Comparison of ENCODE assay signal across 11 cellular contexts in genomic region chr19:40219721-40220276, GRCh38. TPM values are rescaled to one million over a fixed set of nuclear protein-coding genes. Genes with fewer than 3 reads are reported as not detected.
A peak's percentile ranks its signal among the peaks of the same experiment; 100 is the strongest.
DNase-seq lines count a peak whose midpoint lies in the region; ATAC-seq, FAIRE-seq and TF ChIP-seq lines count a peak whose summit lies in the region.
"Had no signal": no experiment of that assay in that cellular context is flagged by ENCODE, and none has a peak within 500 bp of the region (broad histone marks: within the 10 kb centered on the region; RNA-seq: fewer than 3 reads in every experiment).

No MANE protein-coding gene starts in this region.

- intact Hi-C loops in GM12878 (cut with micrococcal nuclease; ENCODE audit: unreplicated experiment) (no loop called here), ovary (cut with DNase I) (loop anchor here in 3 of 4 donors (2.0 to 10.0 kb wide), 3 partner anchors 75 to 675 kb away; partner anchors contain the start of gene EID2 (in 1 of the 3))

- ATAC-seq in GM12878, result no peak

- H2AFZ ChIP-seq in GM12878 (ENCODE audit: control insufficient read depth, low read depth, low read length), result no peak overlapping the region

- H3K4me3 ChIP-seq in GM12878 (no peak overlapping the region), ovary (no peak overlapping the region)
- H3K4me3 ChIP-seq: left ventricle myocardium inferior had no signal

- POLR2A ChIA-PET in GM12878 (lab: Charles Lee), result no interaction called here

- 67% methylated on average over 8 of the region's 8 CpGs for WGBS in GM12878 (ENCODE audit: insufficient coverage, insufficient replicate concordance, low lambda C conversion rate, missing lambda C conversion rate)
- WGBS in ovary, 3 donors, result 4 to 6% (median 5%) methylated on average over 8 of the region's 8 CpGs

- H3K79me2 ChIP-seq in GM12878 (ENCODE audit: control insufficient read depth, insufficient read depth, low read length), result no peaks in the 10 kb centered on the region

- no TSS peak for BruUV-seq in GM12878 (replicated peaks; lab: Mats Ljungman, UMichigan)

- H3K27me3 ChIP-seq in GM12878 (replicated peaks in 1 of 2; ENCODE audit: control insufficient read depth in 2 of 2, insufficient read depth in 2 of 2, low read length in 1 of 2) (peaks cover 0 to 6% of the 10 kb centered on the region in 2 experiments), ovary (peaks cover 5% of the 10 kb centered on the region)

- H3K4me1 ChIP-seq in GM12878 (ENCODE audit: control insufficient read depth, insufficient read depth, low read length) (no peaks in the 10 kb centered on the region), ovary (ENCODE audit: insufficient read depth) (no peaks in the 10 kb centered on the region)

- no peak overlapping the region for H3K9ac ChIP-seq in GM12878 (ENCODE audit: control insufficient read depth, insufficient read depth, low read length)

- no peaks in the 10 kb centered on the region for H3K36me3 ChIP-seq in GM12878 (ENCODE audit: control insufficient read depth in 2 of 2, insufficient read depth in 2 of 2, low read length in 1 of 2)
- no peaks in the 10 kb centered on the region for H3K36me3 ChIP-seq in ovary
- H3K36me3 ChIP-seq: left ventricle myocardium inferior had no signal

- no peak for FAIRE-seq in GM12878 (lab: Jason Lieb, UNC)
- FAIRE-seq: A204.1, TTC549 had no signal

- TF ChIP-seq POLR2A in GM12878 (IDR thresholded peaks at IDR 0.05; ENCODE audit: low read depth, low read length), result no peak
- no peak for TF ChIP-seq POLR2A in ovary (IDR thresholded peaks at IDR 0.05)

- DNase-seq in NCI-H2196 (lab: John Stamatoyannopoulos, UW; ENCODE audit: unreplicated experiment) (peak; percentile 29), NCI-H2196 treated with DMSO at 0.1 percent for 48 hours (lab: John Stamatoyannopoulos, UW; ENCODE audit: unreplicated experiment) (no peak), NCI-H2029 treated with DMSO at 0.1 percent for 48 hours (lab: John Stamatoyannopoulos, UW) (peak; percentile 16), GM12878 (ENCODE audit: low read depth, low spot score) (no peak), pulmonary artery endothelial cell (ENCODE audit: low read depth, low spot score) (peak; percentile 30), activated gamma-delta T cell treated with Interleukin-2 at 50 U/mL for 16 hours (no peak), T-helper 2 cell (no peak), ovary (no peak)
- DNase-seq: left ventricle myocardium inferior had no signal

- CTCF ChIA-PET in GM12878 (lab: Yijun Ruan, JAX), result interaction anchor here (1.0 to 1.5 kb wide), 3 partner anchors 30 to 80 kb away, joined by 3 to 7 read pairs (median 5); no protein-coding TSS in a partner anchor

- H3K9me3 ChIP-seq in GM12878 (replicated peaks; ENCODE audit: control insufficient read depth, insufficient read depth, low read length) (peaks cover 4% of the 10 kb centered on the region; the same call in 1 of the 3 replicates), ovary (no peaks in the 10 kb centered on the region)
- H3K9me3 ChIP-seq: left ventricle myocardium inferior had no signal

- H4K20me1 ChIP-seq in GM12878 (ENCODE audit: control insufficient read depth, insufficient read depth), result no peaks in the 10 kb centered on the region

- RAD21 ChIA-PET in GM12878 (lab: Charles Lee; ENCODE audit: unreplicated experiment), result interaction anchor here (0.6 to 1.1 kb wide), 2 partner anchors 55 to 376 kb away, joined by 3 read pairs; no protein-coding TSS in a partner anchor

- in situ Hi-C loops in GM12878 (cut with MboI), result loop anchor here (5.0 kb wide), 1 partner anchor 77 kb away; no protein-coding TSS in a partner anchor

- TF ChIP-seq CTCF in GM12878 (IDR thresholded peaks at IDR 0.05 in 2 of 3, conservative IDR thresholded peaks at IDR 0.05 in 1 of 3; ENCODE audit: control insufficient read depth in 2 of 3, extremely low read depth in 1 of 3, insufficient read depth in 1 of 3, low read depth in 3 of 3, low read length in 3 of 3) (no peak), ovary (IDR thresholded peaks at IDR 0.05) (no peak)

- H3K4me2 ChIP-seq in GM12878 (ENCODE audit: control insufficient read depth, insufficient read depth), result no peak overlapping the region

- SMC1A ChIA-PET in GM12878 (lab: Charles Lee; ENCODE audit: uncharacterized antibody, unreplicated experiment), result interaction anchor here (3.1 kb wide), 1 partner anchor 80 kb away, joined by 15 read pairs; no protein-coding TSS in a partner anchor

- TF ChIP-seq EP300 in GM12878 (IDR thresholded peaks at IDR 0.05; ENCODE audit: borderline replicate concordance in 1 of 2, control insufficient read depth in 1 of 2, low read depth in 2 of 2, low read length in 2 of 2), result no peak
- TF ChIP-seq EP300 in ovary (IDR thresholded peaks at IDR 0.05), result no peak

- TF ChIP-seq RAD21 in GM12878 (IDR thresholded peaks at IDR 0.05; ENCODE audit: insufficient read depth, low read depth, low read length), result no peak

- H3K27ac ChIP-seq in GM12878 (ENCODE audit: control insufficient read depth, insufficient read depth) (no peak overlapping the region), ovary (no peak overlapping the region)
- H3K27ac ChIP-seq: left ventricle myocardium inferior had no signal

TF ChIP-seq in GM12878, 131 proteins besides CTCF, POLR2A, EP300 and RAD21 (continues in another document):
- no peak for TF ChIP-seq NRF1 (conservative IDR thresholded peaks at IDR 0.05; ENCODE audit: low read depth, low read length)

RNA-seq across cellular contexts. Expression of gene TTC9B, which starts 1.6 kb away (rescaled TPM):
- not detected in 2 replicates for total RNA-seq in GM12878 (2013; cell fraction: nucleolus; rRNA removed)
- not detected in 2 replicates for total RNA-seq in GM12878 (2014; rRNA removed)
- not detected in 2 replicates for total RNA-seq in GM12878 (2014; rRNA removed; fragmentation: Illumina TruSeq; extraction: Trizol)
- total RNA-seq in GM12878 (2021), result not detected in 2 replicates
- not detected for polyA plus RNA-seq in GM12878 (2011; ENCODE audit: low read depth)
- not detected in 2 replicates for polyA plus RNA-seq in GM12878 (2011; rRNA removed)
- polyA plus RNA-seq in GM12878 (2011; cell fraction: cytosol; rRNA removed), result not detected in 2 replicates
- polyA plus RNA-seq in GM12878 (2011; cell fraction: nucleus; rRNA removed), result not detected in 2 replicates
- 0.15 and 0.38 TPM in 2 replicates for polyA plus RNA-seq in GM12878 (2012)
- not detected in 2 replicates for polyA plus RNA-seq in GM12878 (2014; fragmentation: Illumina TruSeq; extraction: Trizol)
- polyA plus RNA-seq in GM12878 (2014; fragmentation: Nextera tagmentation; extraction: Ambion mirVana), result under 1 TPM; 0.04 to 0.14 TPM
- not detected in 2 replicates for polyA plus RNA-seq in GM12878 (2014; rRNA removed)
- polyA plus RNA-seq in GM12878 (2016; fragmentation: Nextera tagmentation; extraction: Ambion mirVana), result under 1 TPM in 1 of 2 experiments, not detected in 1; 0.10 TPM
- not detected in 2 replicates for polyA minus RNA-seq in GM12878 (2011; rRNA and poly(A)+ RNA removed)
- polyA minus RNA-seq in GM12878 (2011; cell fraction: cytosol; rRNA and poly(A)+ RNA removed), result not detected in 2 replicates
- polyA minus RNA-seq in GM12878 (2011; cell fraction: nucleus; rRNA and poly(A)+ RNA removed), result not detected in 2 replicates
- not detected in 2 replicates for total RNA-seq in pulmonary artery endothelial cell
- total RNA-seq in ovary, result not detected
- not detected for polyA plus RNA-seq in ovary
- total RNA-seq: left ventricle myocardium inferior had no signal

RNA-seq across cellular contexts. Expression of gene CCNP, which starts 6.7 kb away (rescaled TPM):
- 0.56 TPM in 1 of 2 replicates, not detected in the other for total RNA-seq in GM12878 (2013; cell fraction: nucleolus; rRNA removed)
- total RNA-seq in GM12878 (2014; rRNA removed) (0.56 TPM in 1 of 2 replicates, not detected in the other), GM12878 (2014; rRNA removed; fragmentation: Illumina TruSeq; extraction: Trizol) (not detected in 2 replicates), GM12878 (2021) (not detected in 2 replicates), pulmonary artery endothelial cell (0.07 TPM in 1 of 2 replicates, not detected in the other), ovary (under 1 TPM; 0.35 to 0.83 (median 0.43) TPM)
- not detected for polyA plus RNA-seq in GM12878 (2011; ENCODE audit: low read depth)
- polyA plus RNA-seq in GM12878 (2011; rRNA removed) (0.05 TPM in 1 of 2 replicates, not detected in the other), GM12878 (2014; fragmentation: Illumina TruSeq; extraction: Trizol) (0.03 TPM in 1 of 2 replicates, not detected in the other), GM12878 (2014; fragmentation: Nextera tagmentation; extraction: Ambion mirVana) (not detected), GM12878 (2014; rRNA removed) (0.04 TPM in 1 of 2 replicates, not detected in the other), GM12878 (2016; fragmentation: Nextera tagmentation; extraction: Ambion mirVana) (not detected), ovary (under 1 TPM; 0.17 to 0.22 TPM)
- 0.04 TPM in 1 of 2 replicates, not detected in the other for polyA plus RNA-seq in GM12878 (2011; cell fraction: cytosol; rRNA removed)
- polyA plus RNA-seq in GM12878 (2011; cell fraction: nucleus; rRNA removed), result 0.16 and 0.52 TPM in 2 replicates
- polyA plus RNA-seq in GM12878 (2012), result not detected in 2 replicates
- not detected in 2 replicates for polyA minus RNA-seq in GM12878 (2011; rRNA and poly(A)+ RNA removed)
- not detected in 2 replicates for polyA minus RNA-seq in GM12878 (2011; cell fraction: cytosol; rRNA and poly(A)+ RNA removed)
- not detected in 2 replicates for polyA minus RNA-seq in GM12878 (2011; cell fraction: nucleus; rRNA and poly(A)+ RNA removed)

RNA-seq across cellular contexts. Expression of gene MAP3K10, which starts 28.6 kb away (rescaled TPM):
- total RNA-seq in GM12878 (2013; cell fraction: nucleolus; rRNA removed), result 16.6 and 22.1 TPM in 2 replicates
- 9.0 and 13.6 TPM in 2 replicates for total RNA-seq in GM12878 (2014; rRNA removed)
- 4.5 and 5.0 TPM in 2 replicates for total RNA-seq in GM12878 (2014; rRNA removed; fragmentation: Illumina TruSeq; extraction: Trizol)
- 14.1 and 16.6 TPM in 2 replicates for total RNA-seq in GM12878 (2021)
- polyA plus RNA-seq in GM12878 (2011; ENCODE audit: low read depth), result 2.2 TPM
- 1.3 and 2.2 TPM in 2 replicates for polyA plus RNA-seq in GM12878 (2011; rRNA removed)
- polyA plus RNA-seq in GM12878 (2011; cell fraction: cytosol; rRNA removed), result 1.8 and 3.8 TPM in 2 replicates
- 23.0 and 24.8 TPM in 2 replicates for polyA plus RNA-seq in GM12878 (2011; cell fraction: nucleus; rRNA removed)
- 9.2 and 10.8 TPM in 2 replicates for polyA plus RNA-seq in GM12878 (2012)
- 1.1 and 2.5 TPM in 2 replicates for polyA plus RNA-seq in GM12878 (2014; fragmentation: Illumina TruSeq; extraction: Trizol)
- polyA plus RNA-seq in GM12878 (2014; fragmentation: Nextera tagmentation; extraction: Ambion mirVana), result under 1 TPM; 0.11 to 0.16 TPM
- polyA plus RNA-seq in GM12878 (2014; rRNA removed), result 9.9 and 15.1 TPM in 2 replicates
- 1 to 10 TPM in 1 of 2 experiments, under 1 TPM in 1; 0.53 to 2.7 TPM for polyA plus RNA-seq in GM12878 (2016; fragmentation: Nextera tagmentation; extraction: Ambion mirVana)
- 3.1 and 9.0 TPM in 2 replicates for polyA minus RNA-seq in GM12878 (2011; rRNA and poly(A)+ RNA removed)
- 4.5 and 4.6 TPM in 2 replicates for polyA minus RNA-seq in GM12878 (2011; cell fraction: cytosol; rRNA and poly(A)+ RNA removed)
- polyA minus RNA-seq in GM12878 (2011; cell fraction: nucleus; rRNA and poly(A)+ RNA removed), result 6.2 and 11.0 TPM in 2 replicates
- total RNA-seq in pulmonary artery endothelial cell, result 5.5 and 7.0 TPM in 2 replicates
- 10 to 100 TPM in 6 of 7 donors, 1 to 10 TPM in 1; 8.3 to 26.2 (median 14.6) TPM for total RNA-seq in ovary
- 10 to 100 TPM in 1 of 2 donors, 1 to 10 TPM in 1; 1.2 to 11.3 TPM for polyA plus RNA-seq in ovary

Comparison
In these comparisons a context has a peak if more than half of its experiments do, and no peak if none do; other contexts are left out.
1. DNase-seq: peak in NCI-H2196 (single experiment), NCI-H2029 treated with DMSO at 0.1 percent for 48 hours (single experiment) and pulmonary artery endothelial cell (single experiment); none in NCI-H2196 treated with DMSO at 0.1 percent for 48 hours (single experiment), GM12878 (single experiment), activated gamma-delta T cell treated with Interleukin-2 at 50 U/mL for 16 hours (single experiment), T-helper 2 cell (0 of 5) and ovary (0 of 5).